Comparison of ENCODE assay signal across 1 cellular context in genomic region chr5:12335938-12336337, GRCh38.
TF ChIP-seq lines count a peak whose summit lies in the region.

No MANE protein-coding gene starts in this region.

TF ChIP-seq in H1, 55 proteins besides CTCF, POLR2A, EP300 and RAD21 (continued from another document):
- TF ChIP-seq, protein P1, sequence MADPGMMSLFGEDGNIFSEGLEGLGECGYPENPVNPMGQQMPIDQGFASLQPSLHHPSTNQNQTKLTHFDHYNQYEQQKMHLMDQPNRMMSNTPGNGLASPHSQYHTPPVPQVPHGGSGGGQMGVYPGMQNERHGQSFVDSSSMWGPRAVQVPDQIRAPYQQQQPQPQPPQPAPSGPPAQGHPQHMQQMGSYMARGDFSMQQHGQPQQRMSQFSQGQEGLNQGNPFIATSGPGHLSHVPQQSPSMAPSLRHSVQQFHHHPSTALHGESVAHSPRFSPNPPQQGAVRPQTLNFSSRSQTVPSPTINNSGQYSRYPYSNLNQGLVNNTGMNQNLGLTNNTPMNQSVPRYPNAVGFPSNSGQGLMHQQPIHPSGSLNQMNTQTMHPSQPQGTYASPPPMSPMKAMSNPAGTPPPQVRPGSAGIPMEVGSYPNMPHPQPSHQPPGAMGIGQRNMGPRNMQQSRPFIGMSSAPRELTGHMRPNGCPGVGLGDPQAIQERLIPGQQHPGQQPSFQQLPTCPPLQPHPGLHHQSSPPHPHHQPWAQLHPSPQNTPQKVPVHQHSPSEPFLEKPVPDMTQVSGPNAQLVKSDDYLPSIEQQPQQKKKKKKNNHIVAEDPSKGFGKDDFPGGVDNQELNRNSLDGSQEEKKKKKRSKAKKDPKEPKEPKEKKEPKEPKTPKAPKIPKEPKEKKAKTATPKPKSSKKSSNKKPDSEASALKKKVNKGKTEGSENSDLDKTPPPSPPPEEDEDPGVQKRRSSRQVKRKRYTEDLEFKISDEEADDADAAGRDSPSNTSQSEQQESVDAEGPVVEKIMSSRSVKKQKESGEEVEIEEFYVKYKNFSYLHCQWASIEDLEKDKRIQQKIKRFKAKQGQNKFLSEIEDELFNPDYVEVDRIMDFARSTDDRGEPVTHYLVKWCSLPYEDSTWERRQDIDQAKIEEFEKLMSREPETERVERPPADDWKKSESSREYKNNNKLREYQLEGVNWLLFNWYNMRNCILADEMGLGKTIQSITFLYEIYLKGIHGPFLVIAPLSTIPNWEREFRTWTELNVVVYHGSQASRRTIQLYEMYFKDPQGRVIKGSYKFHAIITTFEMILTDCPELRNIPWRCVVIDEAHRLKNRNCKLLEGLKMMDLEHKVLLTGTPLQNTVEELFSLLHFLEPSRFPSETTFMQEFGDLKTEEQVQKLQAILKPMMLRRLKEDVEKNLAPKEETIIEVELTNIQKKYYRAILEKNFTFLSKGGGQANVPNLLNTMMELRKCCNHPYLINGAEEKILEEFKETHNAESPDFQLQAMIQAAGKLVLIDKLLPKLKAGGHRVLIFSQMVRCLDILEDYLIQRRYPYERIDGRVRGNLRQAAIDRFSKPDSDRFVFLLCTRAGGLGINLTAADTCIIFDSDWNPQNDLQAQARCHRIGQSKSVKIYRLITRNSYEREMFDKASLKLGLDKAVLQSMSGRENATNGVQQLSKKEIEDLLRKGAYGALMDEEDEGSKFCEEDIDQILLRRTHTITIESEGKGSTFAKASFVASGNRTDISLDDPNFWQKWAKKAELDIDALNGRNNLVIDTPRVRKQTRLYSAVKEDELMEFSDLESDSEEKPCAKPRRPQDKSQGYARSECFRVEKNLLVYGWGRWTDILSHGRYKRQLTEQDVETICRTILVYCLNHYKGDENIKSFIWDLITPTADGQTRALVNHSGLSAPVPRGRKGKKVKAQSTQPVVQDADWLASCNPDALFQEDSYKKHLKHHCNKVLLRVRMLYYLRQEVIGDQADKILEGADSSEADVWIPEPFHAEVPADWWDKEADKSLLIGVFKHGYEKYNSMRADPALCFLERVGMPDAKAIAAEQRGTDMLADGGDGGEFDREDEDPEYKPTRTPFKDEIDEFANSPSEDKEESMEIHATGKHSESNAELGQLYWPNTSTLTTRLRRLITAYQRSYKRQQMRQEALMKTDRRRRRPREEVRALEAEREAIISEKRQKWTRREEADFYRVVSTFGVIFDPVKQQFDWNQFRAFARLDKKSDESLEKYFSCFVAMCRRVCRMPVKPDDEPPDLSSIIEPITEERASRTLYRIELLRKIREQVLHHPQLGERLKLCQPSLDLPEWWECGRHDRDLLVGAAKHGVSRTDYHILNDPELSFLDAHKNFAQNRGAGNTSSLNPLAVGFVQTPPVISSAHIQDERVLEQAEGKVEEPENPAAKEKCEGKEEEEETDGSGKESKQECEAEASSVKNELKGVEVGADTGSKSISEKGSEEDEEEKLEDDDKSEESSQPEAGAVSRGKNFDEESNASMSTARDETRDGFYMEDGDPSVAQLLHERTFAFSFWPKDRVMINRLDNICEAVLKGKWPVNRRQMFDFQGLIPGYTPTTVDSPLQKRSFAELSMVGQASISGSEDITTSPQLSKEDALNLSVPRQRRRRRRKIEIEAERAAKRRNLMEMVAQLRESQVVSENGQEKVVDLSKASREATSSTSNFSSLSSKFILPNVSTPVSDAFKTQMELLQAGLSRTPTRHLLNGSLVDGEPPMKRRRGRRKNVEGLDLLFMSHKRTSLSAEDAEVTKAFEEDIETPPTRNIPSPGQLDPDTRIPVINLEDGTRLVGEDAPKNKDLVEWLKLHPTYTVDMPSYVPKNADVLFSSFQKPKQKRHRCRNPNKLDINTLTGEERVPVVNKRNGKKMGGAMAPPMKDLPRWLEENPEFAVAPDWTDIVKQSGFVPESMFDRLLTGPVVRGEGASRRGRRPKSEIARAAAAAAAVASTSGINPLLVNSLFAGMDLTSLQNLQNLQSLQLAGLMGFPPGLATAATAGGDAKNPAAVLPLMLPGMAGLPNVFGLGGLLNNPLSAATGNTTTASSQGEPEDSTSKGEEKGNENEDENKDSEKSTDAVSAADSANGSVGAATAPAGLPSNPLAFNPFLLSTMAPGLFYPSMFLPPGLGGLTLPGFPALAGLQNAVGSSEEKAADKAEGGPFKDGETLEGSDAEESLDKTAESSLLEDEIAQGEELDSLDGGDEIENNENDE (IDR thresholded peaks at IDR 0.05; ENCODE audit: insufficient replicate concordance, low read length): peak; percentile 54
